ENCODE assay signal across 8 cellular contexts in the genomic region with DNA sequence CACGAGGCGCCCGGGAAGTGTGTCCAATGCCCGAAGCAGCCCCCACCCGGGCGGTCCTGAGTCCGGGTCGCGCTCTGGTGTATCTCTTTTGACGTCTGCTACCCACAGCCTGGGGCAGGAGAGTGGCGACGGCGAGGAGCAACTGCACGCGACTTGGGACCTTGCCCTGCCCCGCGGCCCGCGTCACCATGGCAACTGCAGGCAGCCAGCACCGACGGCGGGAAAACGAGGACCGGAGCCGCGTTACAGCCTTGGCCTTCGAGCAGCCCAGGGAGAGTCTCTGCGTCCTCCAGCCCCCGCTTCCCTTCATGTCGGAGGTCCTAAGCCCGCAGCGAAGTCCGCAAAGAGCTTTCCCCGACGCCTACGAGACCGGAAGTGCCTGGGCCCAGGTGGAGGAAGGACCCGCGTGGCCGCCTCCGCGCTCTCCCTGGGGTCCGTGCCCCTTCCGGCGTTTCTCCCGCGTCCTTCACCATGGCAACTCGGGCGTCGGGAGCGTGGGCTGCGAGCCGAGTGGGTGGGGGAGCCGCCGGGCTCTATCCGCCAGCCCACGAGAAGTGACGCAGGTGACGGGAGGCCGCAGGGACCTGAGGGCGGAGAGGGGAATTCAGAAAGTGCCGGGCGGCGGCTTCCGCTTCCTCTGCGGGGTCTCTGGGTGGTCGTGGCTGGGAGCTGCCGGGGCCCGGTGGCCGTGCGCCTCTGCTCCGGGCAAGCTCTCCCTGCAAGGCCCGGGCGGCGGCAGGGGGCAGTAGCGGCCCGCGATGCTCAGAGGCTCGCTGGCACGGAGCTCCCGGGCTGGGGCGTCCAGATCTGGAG.
DNase-seq lines count a peak whose midpoint lies in the region; TF ChIP-seq lines count a peak whose summit lies in the region.

No MANE protein-coding gene starts in this region.

- H3K36me3 ChIP-seq in PC-9 (ENCODE audit: low read depth) (no peaks in the 10 kb centered on the region), neutrophil (no peaks in the 10 kb centered on the region)

- POLR2A ChIA-PET in PC-9 (lab: Charles Lee; ENCODE audit: unreplicated experiment): no interaction called here

- H3K4me3 ChIP-seq in HL-60 (replicated peaks; ENCODE audit: insufficient read depth, low read length) (peak overlapping the region; percentile 62), PC-9 (no peak overlapping the region), neutrophil (ENCODE audit: low read depth in 1 of 2, low read length in 1 of 2) (peak overlapping the region; percentile 66 to 80)

- H3K27me3 ChIP-seq in HL-60 (ENCODE audit: insufficient read depth, poor library complexity, severe bottlenecking) (peaks cover 6% of the 10 kb centered on the region), PC-9 (ENCODE audit: insufficient read depth, low read depth) (peaks cover 26% of the 10 kb centered on the region), neutrophil (peaks cover 95% of the 10 kb centered on the region)

- H3K9me2 ChIP-seq in PC-9 (ENCODE audit: insufficient read depth): no peaks in the 10 kb centered on the region

- H4K20me1 ChIP-seq in PC-9 (ENCODE audit: insufficient read depth): no peaks in the 10 kb centered on the region

- intact Hi-C loops in PC-9 (cut with micrococcal nuclease; ENCODE audit: unreplicated experiment): no loop called here

- no peak overlapping the region for H3K4me2 ChIP-seq in PC-9

- H3K4me1 ChIP-seq in PC-9 (replicated peaks; ENCODE audit: insufficient read depth) (no peaks in the 10 kb centered on the region), neutrophil (ENCODE audit: control insufficient read depth in 1 of 2, insufficient read depth in 1 of 2, low read depth in 1 of 2, low read length in 1 of 2) (peaks cover 14 to 31% of the 10 kb centered on the region in 2 experiments)

- no TSS peak for BruUV-seq in PC-9 (replicated peaks; lab: Mats Ljungman, UMichigan)

- H3K9me3 ChIP-seq in PC-9 (ENCODE audit: insufficient read depth, low read depth): no peaks in the 10 kb centered on the region
- H3K9me3 ChIP-seq in neutrophil: no peaks in the 10 kb centered on the region

- H2AFZ ChIP-seq in PC-9: no peak overlapping the region

- peak; percentile 35 for TF ChIP-seq CTCF in HL-60 (IDR thresholded peaks at IDR 0.05; ENCODE audit: insufficient read depth, low read length)
- TF ChIP-seq CTCF in PC-9 (conservative IDR thresholded peaks at IDR 0.05): 0 out of 2 replicates have a peak, but pooled peaks have one; percentile 28
- peak; percentile 88 for TF ChIP-seq CTCF in neutrophil (IDR thresholded peaks at IDR 0.05)

- peak overlapping the region; percentile 48 for H3K27ac ChIP-seq in HL-60 (replicated peaks)
- H3K27ac ChIP-seq in PC-9: no peak overlapping the region
- peak overlapping the region; percentile 36 for H3K27ac ChIP-seq in neutrophil
- no peak overlapping the region for H3K27ac ChIP-seq in substantia nigra (ENCODE audit: low read depth, low read length, poor library complexity, severe bottlenecking)

- no peaks in the 10 kb centered on the region for H3K79me2 ChIP-seq in PC-9 (ENCODE audit: low read depth)

- no peaks in the 10 kb centered on the region for H3F3A ChIP-seq in PC-9 (ENCODE audit: insufficient read depth, low read depth)

- DNase-seq in SKM-1 (lab: John Stamatoyannopoulos, UW; ENCODE audit: unreplicated experiment) (peak; percentile 6), SKM-1 treated with dmso at 0.1 percent for 144 hours (lab: John Stamatoyannopoulos, UW; ENCODE audit: unreplicated experiment) (no peak), HL-60 (ENCODE audit: low read depth in 1 of 2, low spot score in 1 of 2) (peak; percentile 55 to 80), PC-9 (peak in 1 of 2 experiments; percentile 60), germinal center (ENCODE audit: low spot score) (peak; percentile 75), substantia nigra (lab: John Stamatoyannopoulos, UW) (peak in 46 of 49 donors; percentile 6 to 72 (median 42))
- peak; percentile 53 for DNase-seq in activated gamma-delta T cell treated with anti-CD3 and anti-CD28 coated beads, Interleukin-2, amount 50 U/mL, for 16 hours (ENCODE audit: low read depth)

- CTCF ChIA-PET in PC-9 (lab: Charles Lee): interaction anchor here (0.6 to 1.1 kb wide), 2 partner anchors 234 to 467 kb away, joined by 3 to 17 read pairs; no protein-coding TSS in a partner anchor

Comparison
In these comparisons a context has a peak if more than half of its experiments do, and no peak if none do; other contexts are left out.
1. H3K27ac ChIP-seq: peak in HL-60 (single experiment) and neutrophil (single experiment); none in PC-9 (single experiment) and substantia nigra (single experiment).
2. CTCF ChIP-seq: peak in every context shown above with its lines; median percentile 88 in neutrophil; 35 in HL-60; 28 in PC-9.